16 cellular contexts compared by ENCODE assay signal in the genomic region with DNA sequence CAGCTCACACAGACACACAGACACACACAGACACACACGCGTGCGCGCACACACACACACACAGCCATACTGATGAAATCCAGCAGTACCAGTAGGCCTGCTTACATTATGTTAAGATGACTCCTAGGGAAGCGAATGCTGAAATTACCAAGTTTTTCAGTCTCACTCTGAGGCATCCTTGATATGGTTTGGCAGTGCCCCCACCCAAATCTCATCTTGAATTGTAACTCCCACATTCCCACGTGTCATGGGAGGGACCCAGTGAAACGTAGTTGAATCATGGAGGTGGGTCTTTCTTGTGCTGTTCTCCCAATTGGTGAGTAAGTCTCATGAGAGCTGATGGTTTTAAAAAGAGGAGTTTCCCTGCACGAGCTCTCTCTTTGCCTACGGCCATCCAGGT.
DNase-seq lines count a peak whose midpoint lies in the region; ATAC-seq and TF ChIP-seq lines count a peak whose summit lies in the region.
"Had no signal": no experiment of that assay in that cellular context is flagged by ENCODE, and none has a peak within 500 bp of the region (broad histone marks: within the 10 kb centered on the region; RNA-seq: fewer than 3 reads in every experiment).

No MANE protein-coding gene starts in this region.

- ATAC-seq in activated CD4-positive, alpha-beta T cell treated with anti-CD3 and anti-CD28 coated beads for 36 hours, result peak; percentile 62

- CTCF ChIA-PET in activated CD4-positive, alpha-beta T cell treated with anti-CD3 and anti-CD28 coated beads for 36 hours (lab: Charles Lee), result interaction anchor here (0.9 to 1.2 kb wide), 3 partner anchors 14 to 279 kb away, joined by 3 to 4 read pairs (median 4); no protein-coding TSS in a partner anchor

- no peak overlapping the region for H3K4me3 Mint-ChIP-seq in activated CD4-positive, alpha-beta T cell treated with anti-CD3 and anti-CD28 coated beads for 36 hours
- H3K4me3 Mint-ChIP-seq in stimulated activated naive CD8-positive, alpha-beta T cell treated with anti-CD3 and anti-CD28 coated beads, Interleukin-15, Interleukin-2, amounts not matched to agents 100 ng/mL and 50 ng/mL, for 24 hours, result no peak overlapping the region
- no peak overlapping the region for H3K4me3 Mint-ChIP-seq in type B pancreatic cell
- no peak overlapping the region for H3K4me3 Mint-ChIP-seq in activated T-helper 1 cell treated with anti-CD3 and anti-CD28 coated beads, Interleukin-12 subunit alpha, Interleukin-12 subunit beta, Interleukin-2, Interleukin-4 antibody, amounts not matched to agents 30 ng/mL and 10 ng/mL and 1 ng/mL, durations not matched to agents 14 hours and 24 hours and 36 hours
- H3K4me3 Mint-ChIP-seq: CD8-positive, alpha-beta memory T cell had no signal

- H3K9me3 Mint-ChIP-seq in activated CD4-positive, alpha-beta T cell treated with anti-CD3 and anti-CD28 coated beads for 36 hours (ENCODE audit: low read depth), result peaks cover 3% of the 10 kb centered on the region
- H3K9me3 Mint-ChIP-seq in stimulated activated naive CD8-positive, alpha-beta T cell treated with anti-CD3 and anti-CD28 coated beads, Interleukin-15, Interleukin-2, amounts not matched to agents 100 ng/mL and 50 ng/mL, for 24 hours, result no peaks in the 10 kb centered on the region
- no peaks in the 10 kb centered on the region for H3K9me3 Mint-ChIP-seq in type B pancreatic cell
- H3K9me3 Mint-ChIP-seq in activated T-helper 1 cell treated with anti-CD3 and anti-CD28 coated beads, Interleukin-12 subunit alpha, Interleukin-12 subunit beta, Interleukin-2, Interleukin-4 antibody, amounts not matched to agents 30 ng/mL and 10 ng/mL and 1 ng/mL, durations not matched to agents 14 hours and 24 hours and 36 hours, result no peaks in the 10 kb centered on the region
- H3K9me3 Mint-ChIP-seq: CD8-positive, alpha-beta memory T cell had no signal

- H3K27me3 Mint-ChIP-seq in activated CD4-positive, alpha-beta T cell treated with anti-CD3 and anti-CD28 coated beads for 36 hours, result no peaks in the 10 kb centered on the region
- no peaks in the 10 kb centered on the region for H3K27me3 Mint-ChIP-seq in stimulated activated naive CD8-positive, alpha-beta T cell treated with anti-CD3 and anti-CD28 coated beads, Interleukin-15, Interleukin-2, amounts not matched to agents 100 ng/mL and 50 ng/mL, for 24 hours
- no peaks in the 10 kb centered on the region for H3K27me3 Mint-ChIP-seq in type B pancreatic cell
- H3K27me3 Mint-ChIP-seq in activated T-helper 1 cell treated with anti-CD3 and anti-CD28 coated beads, Interleukin-12 subunit alpha, Interleukin-12 subunit beta, Interleukin-2, Interleukin-4 antibody, amounts not matched to agents 30 ng/mL and 10 ng/mL and 1 ng/mL, durations not matched to agents 14 hours and 24 hours and 36 hours (ENCODE audit: insufficient read depth), result no peaks in the 10 kb centered on the region
- H3K27me3 Mint-ChIP-seq: CD8-positive, alpha-beta memory T cell had no signal

- intact Hi-C loops in activated CD4-positive, alpha-beta T cell treated with anti-CD3 and anti-CD28 coated beads for 36 hours (cut with DNase I, micrococcal nuclease), result no loop called here
- intact Hi-C loops in activated T-helper 1 cell treated with anti-CD3 and anti-CD28 coated beads, Interleukin-12 subunit alpha, Interleukin-12 subunit beta, Interleukin-2, Interleukin-4 antibody, amounts not matched to agents 30 ng/mL and 10 ng/mL and 1 ng/mL, durations not matched to agents 14 hours and 24 hours and 36 hours (cut with micrococcal nuclease), result no loop called here

- TF ChIP-seq CTCF in epithelial cell of esophagus (IDR thresholded peaks at IDR 0.05; ENCODE audit: insufficient read depth, low read depth, low read length, missing control alignments) (no peak), type B pancreatic cell (conservative IDR thresholded peaks at IDR 0.05) (no peak)

- no peak for DNase-seq in activated CD4-positive, alpha-beta T cell treated with anti-CD3 and anti-CD28 coated beads for 36 hours
- DNase-seq in activated CD4-positive, alpha-beta T cell treated with anti-CD3 and anti-CD28 coated beads, Interleukin-2, amount 50 U/mL, for 1 hour, result no peak
- peak; percentile 52 for DNase-seq in stimulated activated CD4-positive, alpha-beta T cell treated with anti-CD3 and anti-CD28 coated beads, Interleukin-1b, Interleukin-23, amount 100 ng/mL, for 48 hours
- DNase-seq in stimulated activated CD4-positive, alpha-beta T cell treated with anti-CD3 and anti-CD28 coated beads, Interleukin-4, amount 100 ng/mL, for 1 hour, result no peak
- peak; percentile 50 for DNase-seq in epithelial cell of esophagus (ENCODE audit: low read depth)
- no peak for DNase-seq in type B pancreatic cell (ENCODE audit: extremely low spot score, unreplicated experiment)
- DNase-seq in activated T-helper 1 cell treated with anti-CD3 and anti-CD28 coated beads, Interleukin-12 subunit alpha, Interleukin-12 subunit beta, Interleukin-2, Interleukin-4 antibody, amounts not matched to agents 30 ng/mL and 10 ng/mL and 1 ng/mL, durations not matched to agents 14 hours and 24 hours and 36 hours (ENCODE audit: low spot score), result no peak
- DNase-seq: CD8-positive, alpha-beta memory T cell; GOT3; KG1; NCI-H1048; NCI-H2107; NCI-H345; NCI-H526 treated with DMSO at 0.1 percent for 48 hours had no signal

- H3K27ac Mint-ChIP-seq in activated CD4-positive, alpha-beta T cell treated with anti-CD3 and anti-CD28 coated beads for 36 hours, result no peak overlapping the region
- peak overlapping the region; percentile 34 for H3K27ac Mint-ChIP-seq in stimulated activated naive CD8-positive, alpha-beta T cell treated with anti-CD3 and anti-CD28 coated beads, Interleukin-15, Interleukin-2, amounts not matched to agents 100 ng/mL and 50 ng/mL, for 24 hours
- no peak overlapping the region for H3K27ac Mint-ChIP-seq in type B pancreatic cell
- H3K27ac Mint-ChIP-seq in activated T-helper 1 cell treated with anti-CD3 and anti-CD28 coated beads, Interleukin-12 subunit alpha, Interleukin-12 subunit beta, Interleukin-2, Interleukin-4 antibody, amounts not matched to agents 30 ng/mL and 10 ng/mL and 1 ng/mL, durations not matched to agents 14 hours and 24 hours and 36 hours, result no peak overlapping the region
- H3K27ac Mint-ChIP-seq: CD8-positive, alpha-beta memory T cell had no signal

- H3K4me1 Mint-ChIP-seq in activated CD4-positive, alpha-beta T cell treated with anti-CD3 and anti-CD28 coated beads for 36 hours, result peaks cover 34% of the 10 kb centered on the region
- peaks cover 37% of the 10 kb centered on the region for H3K4me1 Mint-ChIP-seq in stimulated activated naive CD8-positive, alpha-beta T cell treated with anti-CD3 and anti-CD28 coated beads, Interleukin-15, Interleukin-2, amounts not matched to agents 100 ng/mL and 50 ng/mL, for 24 hours (ENCODE audit: low read depth)
- H3K4me1 Mint-ChIP-seq in type B pancreatic cell (ENCODE audit: unreplicated experiment), result peaks cover 11% of the 10 kb centered on the region
- H3K4me1 Mint-ChIP-seq in activated T-helper 1 cell treated with anti-CD3 and anti-CD28 coated beads, Interleukin-12 subunit alpha, Interleukin-12 subunit beta, Interleukin-2, Interleukin-4 antibody, amounts not matched to agents 30 ng/mL and 10 ng/mL and 1 ng/mL, durations not matched to agents 14 hours and 24 hours and 36 hours (ENCODE audit: low read depth), result peaks cover 16% of the 10 kb centered on the region

- POLR2A ChIA-PET in activated CD4-positive, alpha-beta T cell treated with anti-CD3 and anti-CD28 coated beads for 36 hours (lab: Charles Lee), result no interaction called here

- H3K4me3 ChIP-seq in epithelial cell of esophagus (ENCODE audit: low read length), result no peak overlapping the region
- H3K4me3 ChIP-seq: BLaER1 had no signal

- peaks cover 13% of the 10 kb centered on the region for H3K36me3 Mint-ChIP-seq in activated CD4-positive, alpha-beta T cell treated with anti-CD3 and anti-CD28 coated beads for 36 hours (ENCODE audit: low read depth)
- peaks cover 5% of the 10 kb centered on the region for H3K36me3 Mint-ChIP-seq in stimulated activated naive CD8-positive, alpha-beta T cell treated with anti-CD3 and anti-CD28 coated beads, Interleukin-15, Interleukin-2, amounts not matched to agents 100 ng/mL and 50 ng/mL, for 24 hours (ENCODE audit: low read depth)
- peaks cover 13% of the 10 kb centered on the region for H3K36me3 Mint-ChIP-seq in type B pancreatic cell
- H3K36me3 Mint-ChIP-seq in activated T-helper 1 cell treated with anti-CD3 and anti-CD28 coated beads, Interleukin-12 subunit alpha, Interleukin-12 subunit beta, Interleukin-2, Interleukin-4 antibody, amounts not matched to agents 30 ng/mL and 10 ng/mL and 1 ng/mL, durations not matched to agents 14 hours and 24 hours and 36 hours (ENCODE audit: low read depth), result peaks cover 17% of the 10 kb centered on the region

Comparison
In these comparisons a context has a peak if more than half of its experiments do, and no peak if none do; other contexts are left out.
1. DNase-seq: peak in stimulated activated CD4-positive, alpha-beta T cell treated with anti-CD3 and anti-CD28 coated beads, Interleukin-1b, Interleukin-23, amount 100 ng/mL, for 48 hours (single experiment) and epithelial cell of esophagus (single experiment); none in activated CD4-positive, alpha-beta T cell treated with anti-CD3 and anti-CD28 coated beads for 36 hours (single experiment), activated CD4-positive, alpha-beta T cell treated with anti-CD3 and anti-CD28 coated beads, Interleukin-2, amount 50 U/mL, for 1 hour (single experiment), stimulated activated CD4-positive, alpha-beta T cell treated with anti-CD3 and anti-CD28 coated beads, Interleukin-4, amount 100 ng/mL, for 1 hour (single experiment), type B pancreatic cell (single experiment) and activated T-helper 1 cell treated with anti-CD3 and anti-CD28 coated beads, Interleukin-12 subunit alpha, Interleukin-12 subunit beta, Interleukin-2, Interleukin-4 antibody, amounts not matched to agents 30 ng/mL and 10 ng/mL and 1 ng/mL, durations not matched to agents 14 hours and 24 hours and 36 hours (single experiment).